Comparison of ENCODE assay signal across 1 cellular context in genomic region chr4:3009422-3009821, GRCh38.
TF ChIP-seq lines count a peak whose summit lies in the region.

No MANE protein-coding gene starts in this region.

TF ChIP-seq in H1, 55 proteins besides CTCF, POLR2A, EP300 and RAD21 (continued from another document):
- TF ChIP-seq USF2 (IDR thresholded peaks at IDR 0.05; ENCODE audit: low read length) (no peak), NANOG (IDR thresholded peaks at IDR 0.05; ENCODE audit: insufficient read depth, low read depth, low read length, poor library complexity, severe bottlenecking) (no peak), SIN3A (conservative IDR thresholded peaks at IDR 0.05 in 1 of 2, IDR thresholded peaks at IDR 0.05 in 1 of 2; ENCODE audit: low read depth in 1 of 2, low read length in 2 of 2) (no peak), CHD7 (IDR thresholded peaks at IDR 0.05; ENCODE audit: insufficient replicate concordance, low read length) (no peak), FOSL1 (IDR thresholded peaks at IDR 0.05; ENCODE audit: insufficient read depth, low read depth, low read length) (no peak), HDAC2 (IDR thresholded peaks at IDR 0.05; ENCODE audit: borderline replicate concordance in 1 of 2, low read depth in 2 of 2, low read length in 2 of 2) (no peak), CBX8 (IDR thresholded peaks at IDR 0.05; ENCODE audit: borderline replicate concordance, low read depth, low read length) (no peak), KDM5A (IDR thresholded peaks at IDR 0.05; ENCODE audit: low read length) (no peak)
